In genomic region chr2:110105183-110105582, GRCh38 we compare ENCODE assay signal across 20 cellular contexts. TPM values are rescaled to one million over a fixed set of nuclear protein-coding genes. Genes with fewer than 3 reads are reported as not detected.
A peak's percentile ranks its signal among the peaks of the same experiment; 100 is the strongest.
DNase-seq lines count a peak whose midpoint lies in the region; ATAC-seq and TF ChIP-seq lines count a peak whose summit lies in the region.
"Had no signal": no experiment of that assay in that cellular context is flagged by ENCODE, and none has a peak within 500 bp of the region (broad histone marks: within the 10 kb centered on the region; RNA-seq: fewer than 3 reads in every experiment).

No MANE protein-coding gene starts in this region.

- peak overlapping the region; percentile 49 for H3K4me3 Mint-ChIP-seq in HFFc6
- peak overlapping the region in 1 of 10 donors; percentile 5 for H3K4me3 Mint-ChIP-seq in naive thymus-derived CD4-positive, alpha-beta T cell
- no peak overlapping the region for H3K4me3 Mint-ChIP-seq in WTC11
- H3K4me3 Mint-ChIP-seq: activated CD4-positive, alpha-beta T cell treated with anti-CD3 and anti-CD28 coated beads, Interleukin-2, amount 10 ng/mL, durations not matched to agents 7 days and 5 days; nephron progenitor cell; T-cell had no signal

- H3K27ac Mint-ChIP-seq in HFFc6 (peak overlapping the region; percentile 93), WTC11 (no peak overlapping the region)
- H3K27ac Mint-ChIP-seq in naive thymus-derived CD4-positive, alpha-beta T cell: no peak overlapping the region
- H3K27ac Mint-ChIP-seq: activated CD4-positive, alpha-beta T cell treated with anti-CD3 and anti-CD28 coated beads, Interleukin-2, amount 10 ng/mL, durations not matched to agents 7 days and 5 days; T-cell had no signal

- POLR2A ChIA-PET in naive thymus-derived CD4-positive, alpha-beta T cell (lab: Charles Lee): no interaction called here
- POLR2A ChIA-PET in WTC11 (lab: Charles Lee): no interaction called here

- TF ChIP-seq CTCF in HFFc6 (IDR thresholded peaks at IDR 0.05) (no peak), body of pancreas (IDR thresholded peaks at IDR 0.05) (no peak), left lung (IDR thresholded peaks at IDR 0.05) (no peak), thyroid gland (IDR thresholded peaks at IDR 0.05) (no peak), WTC11 (IDR thresholded peaks at IDR 0.05) (no peak)

- peaks cover 0 to 9% (median 0%) of the 10 kb centered on the region in 3 donors for H3K9me3 ChIP-seq in body of pancreas
- no peaks in the 10 kb centered on the region for H3K9me3 ChIP-seq in left lung
- no peaks in the 10 kb centered on the region for H3K9me3 ChIP-seq in thyroid gland
- no peaks in the 10 kb centered on the region for H3K9me3 ChIP-seq in naive thymus-derived CD4-positive, alpha-beta T cell (ENCODE audit: control insufficient read depth in 2 of 3, low read length in 3 of 3)

- H3K27me3 Mint-ChIP-seq in HFFc6 (ENCODE audit: insufficient read depth) (no peaks in the 10 kb centered on the region), WTC11 (ENCODE audit: low read depth) (peaks cover 5% of the 10 kb centered on the region)
- H3K27me3 Mint-ChIP-seq in naive thymus-derived CD4-positive, alpha-beta T cell: peaks cover 38 to 75% (median 59%) of the 10 kb centered on the region in 5 donors

- WGBS in body of pancreas, 2 donors: 66 to 69% methylated on average over 4 of the region's 4 CpGs
- WGBS in thyroid gland, 2 donors: 94 to 96% methylated on average over 4 of the region's 4 CpGs

- H3K9me3 Mint-ChIP-seq in HFFc6: peaks cover 4% of the 10 kb centered on the region; the same call in 1 of the 2 replicates
- H3K9me3 Mint-ChIP-seq in naive thymus-derived CD4-positive, alpha-beta T cell: peaks cover 0 to 13% (median 5%) of the 10 kb centered on the region in 11 donors
- 0 out of 2 replicates have a peak, but pooled peaks cover 5% of the 10 kb centered on the region for H3K9me3 Mint-ChIP-seq in WTC11

- intact Hi-C loops in body of pancreas (cut with DNase I) (no loop called here), left lung (cut with DNase I) (no loop called here), thyroid gland (cut with DNase I) (no loop called here)
- intact Hi-C loops in naive thymus-derived CD4-positive, alpha-beta T cell (cut with micrococcal nuclease): no loop called here

- H3K4me3 ChIP-seq in body of pancreas: no peak overlapping the region
- no peak overlapping the region for H3K4me3 ChIP-seq in left lung
- no peak overlapping the region for H3K4me3 ChIP-seq in thyroid gland (replicated peaks in 1 of 3)
- H3K4me3 ChIP-seq in naive thymus-derived CD4-positive, alpha-beta T cell (ENCODE audit: low read length): no peak overlapping the region
- H3K4me3 ChIP-seq: heart right ventricle, spleen had no signal

- H3K4me1 Mint-ChIP-seq in HFFc6 (ENCODE audit: low read depth) (peaks cover 86% of the 10 kb centered on the region), WTC11 (peaks cover 3% of the 10 kb centered on the region)
- peaks cover 0 to 25% (median 3%) of the 10 kb centered on the region in 7 donors for H3K4me1 Mint-ChIP-seq in naive thymus-derived CD4-positive, alpha-beta T cell

- DNase-seq in HFFc6: no peak
- DNase-seq in body of pancreas: no peak
- no peak for DNase-seq in left lung
- no peak for DNase-seq in thyroid gland
- no peak for DNase-seq in naive thymus-derived CD4-positive, alpha-beta T cell
- no peak for DNase-seq in WTC11 (ENCODE audit: low spot score)
- no peak for DNase-seq in stimulated activated CD8-positive, alpha-beta memory T cell treated with anti-CD3 and anti-CD28 coated beads, Interleukin-4, amount 100 ng/mL, for 48 hours
- DNase-seq in activated effector memory CD4-positive, alpha-beta T cell treated with Interleukin-2 at 50 U/mL for 16 hours: no peak
- DNase-seq: activated CD4-positive, alpha-beta T cell treated with anti-CD3 and anti-CD28 coated beads, Interleukin-2, amount 10 ng/mL, durations not matched to agents 7 days and 5 days; activated CD8-positive, alpha-beta memory T cell treated with anti-CD3 and anti-CD28 coated beads, Interleukin-2, amount 50 U/mL, for 4 hours; activated gamma-delta T cell treated with Interleukin-2 at 50 U/mL for 16 hours; DND-41; effector memory CD4-positive, alpha-beta T cell; heart right ventricle; NCI-H1092; NCI-H510A; nephron progenitor cell; spleen; T-cell had no signal

- CTCF ChIA-PET in naive thymus-derived CD4-positive, alpha-beta T cell (lab: Charles Lee): no interaction called here
- CTCF ChIA-PET in WTC11 (lab: Charles Lee): interaction anchor here (2.4 kb wide), 1 partner anchor 11 kb away, joined by 12 read pairs; the partner anchor contains the start of gene MALL

- H3K36me3 ChIP-seq in body of pancreas (replicated peaks in 1 of 2; ENCODE audit: insufficient read depth in 1 of 2, low read depth in 2 of 2): no peaks in the 10 kb centered on the region
- H3K36me3 ChIP-seq in left lung: no peaks in the 10 kb centered on the region
- H3K36me3 ChIP-seq in thyroid gland: no peaks in the 10 kb centered on the region
- H3K36me3 ChIP-seq in naive thymus-derived CD4-positive, alpha-beta T cell (ENCODE audit: control insufficient read depth in 2 of 3, insufficient read depth in 3 of 3, low read length in 3 of 3): no peaks in the 10 kb centered on the region
- H3K36me3 ChIP-seq: spleen had no signal

- H3K36me3 Mint-ChIP-seq in HFFc6 (ENCODE audit: low read depth): peaks cover 16% of the 10 kb centered on the region
- H3K36me3 Mint-ChIP-seq in naive thymus-derived CD4-positive, alpha-beta T cell: peaks cover 0 to 6% (median 3%) of the 10 kb centered on the region in 5 donors
- H3K36me3 Mint-ChIP-seq in WTC11: 0 out of 2 replicates have a peak, but pooled peaks cover 3% of the 10 kb centered on the region
- H3K36me3 Mint-ChIP-seq: T-cell had no signal

- no peak for ATAC-seq in body of pancreas
- no peak for ATAC-seq in left lung
- ATAC-seq in naive thymus-derived CD4-positive, alpha-beta T cell: no peak
- ATAC-seq in WTC11: no peak
- ATAC-seq: heart right ventricle, Right ventricle myocardium inferior, T-cell had no signal

- H3K27ac ChIP-seq in body of pancreas (peak overlapping the region in 3 of 4 donors; percentile 68 to 82 (median 74)), left lung (peak overlapping the region; percentile 55 to 81), thyroid gland (peak overlapping the region; percentile 77 to 96 (median 95))
- H3K27ac ChIP-seq in naive thymus-derived CD4-positive, alpha-beta T cell (ENCODE audit: low read depth, low read length): no peak overlapping the region
- H3K27ac ChIP-seq: spleen had no signal

- no peaks in the 10 kb centered on the region for H3K27me3 ChIP-seq in body of pancreas
- no peaks in the 10 kb centered on the region for H3K27me3 ChIP-seq in left lung
- no peaks in the 10 kb centered on the region for H3K27me3 ChIP-seq in thyroid gland
- H3K27me3 ChIP-seq in naive thymus-derived CD4-positive, alpha-beta T cell (ENCODE audit: control insufficient read depth in 2 of 2, insufficient read depth in 2 of 2, low read length in 2 of 2): peaks cover 0 to 4% of the 10 kb centered on the region in 2 donors
- H3K27me3 ChIP-seq: heart right ventricle had no signal

- H3K4me1 ChIP-seq in body of pancreas: peaks cover 45% of the 10 kb centered on the region
- peaks cover 27 to 34% of the 10 kb centered on the region in 2 donors for H3K4me1 ChIP-seq in left lung
- H3K4me1 ChIP-seq in thyroid gland: peaks cover 62 to 71% of the 10 kb centered on the region in 2 donors
- H3K4me1 ChIP-seq in naive thymus-derived CD4-positive, alpha-beta T cell (ENCODE audit: control insufficient read depth in 2 of 2, insufficient read depth in 2 of 2, low read length in 2 of 2): no peaks in the 10 kb centered on the region

- TF ChIP-seq POLR2A in body of pancreas (IDR thresholded peaks at IDR 0.05): no peak
- TF ChIP-seq POLR2A in thyroid gland (IDR thresholded peaks at IDR 0.05): no peak

TF ChIP-seq in WTC11, 78 proteins besides CTCF, POLR2A, EP300 and RAD21 (continues in another document):
- TF ChIP-seq ELF4 (CRISPR knock-in tag; IDR thresholded peaks at IDR 0.05; ENCODE audit: low read depth) (no peak), ZMAT4 (CRISPR knock-in tag; IDR thresholded peaks at IDR 0.05) (no peak), GTF2I (CRISPR knock-in tag; conservative IDR thresholded peaks at IDR 0.05) (no peak), ZNF671 (CRISPR knock-in tag; IDR thresholded peaks at IDR 0.05) (no peak)
- TF ChIP-seq, protein P1, sequence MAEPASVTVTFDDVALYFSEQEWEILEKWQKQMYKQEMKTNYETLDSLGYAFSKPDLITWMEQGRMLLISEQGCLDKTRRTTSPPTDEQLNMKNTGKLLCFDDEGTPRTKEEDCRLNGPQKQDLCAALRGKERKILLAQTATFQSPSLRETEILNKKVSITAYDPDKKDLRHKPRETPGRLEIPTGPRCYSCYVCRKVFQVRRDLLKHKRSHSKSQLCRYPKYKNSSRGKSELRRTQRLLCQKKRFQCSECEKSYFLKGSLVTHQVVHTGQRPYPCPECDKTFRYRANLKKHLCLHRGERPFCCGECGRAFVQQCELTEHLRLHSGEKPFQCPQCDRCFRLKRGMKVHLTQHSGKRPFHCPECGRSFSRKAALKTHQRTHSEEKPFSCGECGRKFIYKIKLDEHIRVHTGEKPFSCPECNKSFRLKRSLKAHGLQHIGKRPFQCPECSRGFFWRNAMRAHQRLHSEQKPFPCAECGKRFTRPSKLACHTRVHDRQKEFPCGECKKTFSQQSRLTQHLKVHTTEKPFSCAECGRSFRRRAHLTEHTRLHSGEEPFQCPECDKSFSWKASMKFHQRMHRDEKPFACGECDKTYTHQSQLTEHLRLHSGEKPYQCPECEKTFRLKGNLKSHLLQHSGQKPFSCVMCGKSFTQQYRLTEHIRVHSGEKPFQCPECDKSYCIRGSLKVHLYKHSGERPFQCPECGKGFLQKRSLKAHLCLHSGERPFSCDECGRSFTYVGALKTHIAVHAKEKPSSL (CRISPR knock-in tag; conservative IDR thresholded peaks at IDR 0.05): no peak
- TF ChIP-seq, protein P2, sequence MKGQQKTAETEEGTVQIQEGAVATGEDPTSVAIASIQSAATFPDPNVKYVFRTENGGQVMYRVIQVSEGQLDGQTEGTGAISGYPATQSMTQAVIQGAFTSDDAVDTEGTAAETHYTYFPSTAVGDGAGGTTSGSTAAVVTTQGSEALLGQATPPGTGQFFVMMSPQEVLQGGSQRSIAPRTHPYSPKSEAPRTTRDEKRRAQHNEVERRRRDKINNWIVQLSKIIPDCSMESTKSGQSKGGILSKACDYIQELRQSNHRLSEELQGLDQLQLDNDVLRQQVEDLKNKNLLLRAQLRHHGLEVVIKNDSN (CRISPR knock-in tag; IDR thresholded peaks at IDR 0.05): no peak

RNA-seq across cellular contexts. Expression of gene MALL, which starts 10.4 kb away (rescaled TPM):
- total RNA-seq in HFFc6 (2021; fragmentation: NEBNext Ultra II Directional; extraction: Animal tissue kit (Norgen Biotek cat#: 25700)): 10 to 100 TPM; 23.7 to 40.9 (median 28.5) TPM
- 10 to 100 TPM in 1 of 2 donors, 1 to 10 TPM in 1; 6.6 to 10.4 TPM for total RNA-seq in body of pancreas
- 100 to 1,000 TPM; 105 to 288 TPM for total RNA-seq in left lung
- total RNA-seq in thyroid gland: 10 to 100 TPM; 13.3 to 54.4 (median 25.0) TPM
- total RNA-seq in naive thymus-derived CD4-positive, alpha-beta T cell: under 1 TPM in 1 of 5 experiments, not detected in 4; 0.46 TPM
- polyA plus RNA-seq in naive thymus-derived CD4-positive, alpha-beta T cell: not detected
- total RNA-seq in WTC11 (2021): 3.8 to 5.5 TPM (median 5.0 TPM) in 3 replicates
